ENCODE assay signal across 17 cellular contexts in the genomic region with DNA sequence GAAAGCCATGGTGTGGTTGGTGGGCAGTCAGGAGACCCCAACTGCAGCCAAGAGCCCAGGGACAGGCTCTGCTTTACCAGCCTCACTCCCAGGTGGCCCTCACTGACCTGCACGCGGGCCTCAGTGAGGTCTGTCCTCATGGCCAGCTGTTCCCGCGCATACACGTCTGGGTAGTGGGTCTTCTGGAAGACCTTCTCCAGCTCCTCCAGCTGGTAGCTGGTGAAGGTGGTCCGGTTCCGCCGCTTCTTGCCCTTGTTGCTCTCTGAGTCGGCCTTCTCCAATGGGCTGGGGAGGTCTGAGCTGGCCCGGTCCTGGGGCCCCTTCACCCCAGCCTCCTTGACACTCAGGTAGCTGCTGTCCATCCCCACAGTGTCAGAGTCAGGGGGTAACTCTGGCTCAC. TPM values are rescaled to one million over a fixed set of nuclear protein-coding genes. Genes with fewer than 3 reads are reported as not detected.
DNase-seq lines count a peak whose midpoint lies in the region; ATAC-seq and TF ChIP-seq lines count a peak whose summit lies in the region.
"Had no signal": no experiment of that assay in that cellular context is flagged by ENCODE, and none has a peak within 500 bp of the region (broad histone marks: within the 10 kb centered on the region; RNA-seq: fewer than 3 reads in every experiment).

No MANE protein-coding gene starts in this region.

- intact Hi-C loops in sciatic nerve (cut with DNase I): no loop called here
- intact Hi-C loops in upper lobe of right lung (cut with DNase I): no loop called here

- DNase-seq in activated effector memory CD4-positive, alpha-beta T cell treated with anti-CD3 and anti-CD28 coated beads, Interleukin-2, amount 50 U/mL, for 16 hours: peak; percentile 28
- no peak for DNase-seq in activated effector memory CD4-positive, alpha-beta T cell treated with Interleukin-2 at 50 U/mL for 16 hours
- DNase-seq in coronary artery (ENCODE audit: low spot score) (peak; percentile 68), sciatic nerve (ENCODE audit: low spot score) (peak; percentile 46), upper lobe of right lung (peak; percentile 53), NAMALWA (ENCODE audit: low spot score) (no peak)
- DNase-seq: AML-193; Caco-2; CD4-positive, alpha-beta T cell; HFFc6 had no signal

- no peak for TF ChIP-seq CTCF in coronary artery (IDR thresholded peaks at IDR 0.05)
- no peak for TF ChIP-seq CTCF in upper lobe of right lung (IDR thresholded peaks at IDR 0.05)

- no peak for ATAC-seq in sciatic nerve
- ATAC-seq in upper lobe of right lung: no peak
- no peak for ATAC-seq in HG03139 (IDR thresholded peaks at IDR 0.05; ENCODE audit: unreplicated experiment)
- ATAC-seq: A549, GM23338, HCT116 had no signal

- H3K36me3 ChIP-seq in upper lobe of right lung: no peaks in the 10 kb centered on the region

- no peaks in the 10 kb centered on the region for H3K9me3 ChIP-seq in upper lobe of right lung
- H3K9me3 ChIP-seq: A549, Caco-2 had no signal

- H3K27ac ChIP-seq in coronary artery (no peak overlapping the region), upper lobe of right lung (no peak overlapping the region)
- H3K27ac ChIP-seq: 22Rv1, A549, C4-2B had no signal

- no peak overlapping the region for H3K4me3 ChIP-seq in coronary artery
- H3K4me3 ChIP-seq in upper lobe of right lung: no peak overlapping the region
- H3K4me3 ChIP-seq: A549, GM23338 had no signal

- no peaks in the 10 kb centered on the region for H3K4me1 ChIP-seq in upper lobe of right lung
- H3K4me1 ChIP-seq: A549, Caco-2 had no signal

- no peaks in the 10 kb centered on the region for H3K27me3 ChIP-seq in upper lobe of right lung

RNA-seq across cellular contexts. Expression of a gene that starts 34.7 kb away (rescaled TPM):
- total RNA-seq in sciatic nerve: 1.1 TPM
- not detected for total RNA-seq in upper lobe of right lung
- total RNA-seq: CD4-positive, alpha-beta T cell; GM23338; HT-29 had no signal

Comparison
In these comparisons a context has a peak if more than half of its experiments do, and no peak if none do; other contexts are left out.
1. DNase-seq: peak in activated effector memory CD4-positive, alpha-beta T cell treated with anti-CD3 and anti-CD28 coated beads, Interleukin-2, amount 50 U/mL, for 16 hours (single experiment), coronary artery (single experiment), sciatic nerve (single experiment) and upper lobe of right lung (single experiment); none in activated effector memory CD4-positive, alpha-beta T cell treated with Interleukin-2 at 50 U/mL for 16 hours (single experiment) and NAMALWA (single experiment).